ENCODE assay signal across 11 cellular contexts in the genomic region with DNA sequence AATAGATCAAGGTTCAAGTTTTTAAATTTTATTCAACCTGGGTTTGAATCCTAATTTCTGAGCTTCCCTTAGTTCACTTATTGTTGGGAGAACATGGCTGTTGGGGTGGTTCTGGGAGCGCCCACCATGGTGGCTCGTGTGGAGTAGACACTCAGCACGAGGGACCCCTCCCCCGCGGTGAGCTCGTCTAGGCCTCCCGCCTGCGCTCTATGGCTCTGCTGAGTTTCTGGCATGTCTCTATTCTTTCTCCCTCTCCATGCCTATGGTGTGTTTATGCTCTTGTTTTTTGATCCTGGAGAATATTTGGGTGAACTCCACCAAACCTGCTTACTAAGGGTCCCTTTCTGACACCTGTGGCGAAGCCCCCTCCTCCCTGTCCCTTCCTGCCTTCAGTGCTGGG. TPM values are rescaled to one million over a fixed set of nuclear protein-coding genes. Genes with fewer than 3 reads are reported as not detected.
A peak's percentile ranks its signal among the peaks of the same experiment; 100 is the strongest.
DNase-seq lines count a peak whose midpoint lies in the region; ATAC-seq and TF ChIP-seq lines count a peak whose summit lies in the region.
"Had no signal": no experiment of that assay in that cellular context is flagged by ENCODE, and none has a peak within 500 bp of the region (broad histone marks: within the 10 kb centered on the region; RNA-seq: fewer than 3 reads in every experiment).

No MANE protein-coding gene starts in this region.

- no peak for DNase-seq in stimulated activated naive CD8-positive, alpha-beta T cell treated with anti-CD3 and anti-CD28 coated beads, Interleukin-15, Interleukin-2, amounts not matched to agents 100 U/mL and 50 U/mL, for 24 hours
- no peak for DNase-seq in RWPE1 (ENCODE audit: low spot score)
- DNase-seq in effector memory CD8-positive, alpha-beta T cell, result no peak
- DNase-seq in type B pancreatic cell (ENCODE audit: extremely low spot score, unreplicated experiment), result no peak
- DNase-seq in NCI-H2171 treated with DMSO at 0.1 percent for 48 hours (lab: John Stamatoyannopoulos, UW), result no peak
- DNase-seq in germinal center (ENCODE audit: low spot score), result no peak
- DNase-seq: central memory CD4-positive, alpha-beta T cell; spleen had no signal

- H3K27me3 Mint-ChIP-seq in stimulated activated naive CD8-positive, alpha-beta T cell treated with anti-CD3 and anti-CD28 coated beads, Interleukin-15, Interleukin-2, amounts not matched to agents 100 ng/mL and 50 ng/mL, for 24 hours, result no peaks in the 10 kb centered on the region
- no peaks in the 10 kb centered on the region for H3K27me3 Mint-ChIP-seq in effector memory CD8-positive, alpha-beta T cell
- H3K27me3 Mint-ChIP-seq in type B pancreatic cell, result no peaks in the 10 kb centered on the region

- peak overlapping the region; percentile 59 for H3K27ac Mint-ChIP-seq in stimulated activated naive CD8-positive, alpha-beta T cell treated with anti-CD3 and anti-CD28 coated beads, Interleukin-15, Interleukin-2, amounts not matched to agents 100 ng/mL and 50 ng/mL, for 24 hours
- peak overlapping the region; percentile 77 to 95 for H3K27ac Mint-ChIP-seq in effector memory CD8-positive, alpha-beta T cell
- peak overlapping the region; percentile 57 for H3K27ac Mint-ChIP-seq in type B pancreatic cell

- H3K4me3 Mint-ChIP-seq in stimulated activated naive CD8-positive, alpha-beta T cell treated with anti-CD3 and anti-CD28 coated beads, Interleukin-15, Interleukin-2, amounts not matched to agents 100 ng/mL and 50 ng/mL, for 24 hours, result peak overlapping the region; percentile 32
- peak overlapping the region in 1 of 2 donors; percentile 15 for H3K4me3 Mint-ChIP-seq in effector memory CD8-positive, alpha-beta T cell
- H3K4me3 Mint-ChIP-seq in type B pancreatic cell, result peak overlapping the region; percentile 69

- CTCF ChIA-PET in RWPE1 (lab: Yijun Ruan, JAX), result interaction anchor here (1.0 kb wide), 1 partner anchor 33 kb away, joined by 3 read pairs; a partner anchor contains a TSS

- H3K4me1 Mint-ChIP-seq in stimulated activated naive CD8-positive, alpha-beta T cell treated with anti-CD3 and anti-CD28 coated beads, Interleukin-15, Interleukin-2, amounts not matched to agents 100 ng/mL and 50 ng/mL, for 24 hours (ENCODE audit: low read depth), result peaks cover 55% of the 10 kb centered on the region
- H3K4me1 Mint-ChIP-seq in effector memory CD8-positive, alpha-beta T cell (ENCODE audit: low read depth in 2 of 2), result peaks cover 44 to 48% of the 10 kb centered on the region in 2 donors
- peaks cover 22% of the 10 kb centered on the region for H3K4me1 Mint-ChIP-seq in type B pancreatic cell (ENCODE audit: unreplicated experiment)

- TF ChIP-seq CTCF in RWPE1 (conservative IDR thresholded peaks at IDR 0.05; ENCODE audit: low read depth) (no peak), type B pancreatic cell (conservative IDR thresholded peaks at IDR 0.05) (no peak)

- POLR2A ChIA-PET in RWPE1 (lab: Yijun Ruan, JAX; ENCODE audit: low non-redundant PET), result no interaction called here

- no peaks in the 10 kb centered on the region for H3K9me3 Mint-ChIP-seq in stimulated activated naive CD8-positive, alpha-beta T cell treated with anti-CD3 and anti-CD28 coated beads, Interleukin-15, Interleukin-2, amounts not matched to agents 100 ng/mL and 50 ng/mL, for 24 hours
- no peaks in the 10 kb centered on the region for H3K9me3 Mint-ChIP-seq in effector memory CD8-positive, alpha-beta T cell
- H3K9me3 Mint-ChIP-seq in type B pancreatic cell, result no peaks in the 10 kb centered on the region

- H3K36me3 Mint-ChIP-seq in stimulated activated naive CD8-positive, alpha-beta T cell treated with anti-CD3 and anti-CD28 coated beads, Interleukin-15, Interleukin-2, amounts not matched to agents 100 ng/mL and 50 ng/mL, for 24 hours (ENCODE audit: low read depth), result peaks cover 57% of the 10 kb centered on the region
- H3K36me3 Mint-ChIP-seq in effector memory CD8-positive, alpha-beta T cell (ENCODE audit: insufficient read depth), result peaks cover 75% of the 10 kb centered on the region
- peaks cover 4% of the 10 kb centered on the region for H3K36me3 Mint-ChIP-seq in type B pancreatic cell

- H3K27ac ChIP-seq in RWPE1, result peak overlapping the region; percentile 86

- no peak for ATAC-seq in stimulated activated naive CD8-positive, alpha-beta T cell treated with anti-CD3 and anti-CD28 coated beads, Interleukin-15, Interleukin-2, amounts not matched to agents 100 U/mL and 50 U/mL, for 24 hours
- no peak for ATAC-seq in effector memory CD8-positive, alpha-beta T cell (replicated peaks)
- no peak for ATAC-seq in GM19328 (IDR thresholded peaks at IDR 0.05; ENCODE audit: unreplicated experiment)
- ATAC-seq: SK-N-SH treated with all-trans-retinoic acid at 6 μM for 48 hours had no signal

RNA-seq across cellular contexts. Expression of a gene that starts 1.6 kb away (rescaled TPM):
- 121 and 127 TPM in 2 replicates for total RNA-seq in type B pancreatic cell (ENCODE audit: low replicate concordance)

RNA-seq across cellular contexts. Expression of a gene that starts 18.6 kb away (rescaled TPM):
- total RNA-seq in type B pancreatic cell (ENCODE audit: low replicate concordance), result 170 and 232 TPM in 2 replicates

RNA-seq across cellular contexts. Expression of a gene that starts 25.5 kb away (rescaled TPM):
- total RNA-seq in type B pancreatic cell (ENCODE audit: low replicate concordance), result 16.1 and 18.1 TPM in 2 replicates

RNA-seq across cellular contexts. Expression of a gene that starts 30.0 kb away (rescaled TPM):
- 41.3 and 43.1 TPM in 2 replicates for total RNA-seq in type B pancreatic cell (ENCODE audit: low replicate concordance)

RNA-seq across cellular contexts. Expression of a gene that starts 32.7 kb away (rescaled TPM):
- total RNA-seq in type B pancreatic cell (ENCODE audit: low replicate concordance), result 28.5 and 37.4 TPM in 2 replicates
